Comparison of ENCODE assay signal across 8 cellular contexts in genomic region chr18:45664824-45665763, GRCh38. TPM values are rescaled to one million over a fixed set of nuclear protein-coding genes. Genes with fewer than 3 reads are reported as not detected.
A peak's percentile ranks its signal among the peaks of the same experiment; 100 is the strongest.
DNase-seq lines count a peak whose midpoint lies in the region; ATAC-seq and TF ChIP-seq lines count a peak whose summit lies in the region.

No MANE protein-coding gene starts in this region.

- no peaks in the 10 kb centered on the region for H3K27me3 ChIP-seq in prostate gland (replicated peaks; ENCODE audit: insufficient read depth)

- no peaks in the 10 kb centered on the region for H3K4me1 ChIP-seq in prostate gland (replicated peaks)

- ATAC-seq in GM21390 (IDR thresholded peaks at IDR 0.05; ENCODE audit: unreplicated experiment) (peak; percentile 55), SK-N-SH treated with all-trans-retinoic acid at 6 μM for 48 hours (peak; percentile 89), GM21367 (IDR thresholded peaks at IDR 0.05; ENCODE audit: unreplicated experiment) (no peak)

- H3K27me3 Mint-ChIP-seq in activated naive CD8-positive, alpha-beta T cell, result no peaks in the 10 kb centered on the region
- H3K27me3 Mint-ChIP-seq in glutamatergic neuron (ENCODE audit: unreplicated experiment), result peaks cover 2% of the 10 kb centered on the region

- 29% methylated on average over 6 of the region's 6 CpGs for WGBS in prostate gland

- no peak overlapping the region for H3K4me3 ChIP-seq in LNCaP clone FGC (ENCODE audit: low read depth, low read length)
- H3K4me3 ChIP-seq in prostate gland, result no peak overlapping the region

- intact Hi-C loops in prostate gland (cut with DNase I), result no loop called here

- H3K27ac Mint-ChIP-seq in activated naive CD8-positive, alpha-beta T cell, result peak overlapping the region; percentile 74
- no peak overlapping the region for H3K27ac Mint-ChIP-seq in glutamatergic neuron (ENCODE audit: unreplicated experiment)

- peak; percentile 92 for TF ChIP-seq CTCF in LNCaP clone FGC (IDR thresholded peaks at IDR 0.05; ENCODE audit: control insufficient read depth, extremely low read depth, insufficient read depth)
- peak; percentile 88 for TF ChIP-seq CTCF in glutamatergic neuron (IDR thresholded peaks at IDR 0.05; ENCODE audit: partially characterized antibody, unreplicated experiment)
- TF ChIP-seq CTCF in prostate gland (IDR thresholded peaks at IDR 0.05), result peak; percentile 80 to 93 (median 89)

- no peak overlapping the region for H3K27ac ChIP-seq in prostate gland

- no peaks in the 10 kb centered on the region for H3K36me3 Mint-ChIP-seq in activated naive CD8-positive, alpha-beta T cell
- no peaks in the 10 kb centered on the region for H3K36me3 Mint-ChIP-seq in glutamatergic neuron (ENCODE audit: unreplicated experiment)

- no peaks in the 10 kb centered on the region for H3K9me3 ChIP-seq in prostate gland

- H3K9me3 Mint-ChIP-seq in activated naive CD8-positive, alpha-beta T cell (ENCODE audit: low read depth), result no peaks in the 10 kb centered on the region
- H3K9me3 Mint-ChIP-seq in glutamatergic neuron (ENCODE audit: unreplicated experiment), result peaks cover 1% of the 10 kb centered on the region

- peak overlapping the region; percentile 59 for H3K4me3 Mint-ChIP-seq in activated naive CD8-positive, alpha-beta T cell
- H3K4me3 Mint-ChIP-seq in glutamatergic neuron (ENCODE audit: unreplicated experiment), result no peak overlapping the region

- TF ChIP-seq POLR2A in prostate gland (IDR thresholded peaks at IDR 0.05), result no peak

- no peaks in the 10 kb centered on the region for H3K36me3 ChIP-seq in prostate gland

- H3K4me1 Mint-ChIP-seq in activated naive CD8-positive, alpha-beta T cell (ENCODE audit: low read depth), result peaks cover 55% of the 10 kb centered on the region
- H3K4me1 Mint-ChIP-seq in glutamatergic neuron (ENCODE audit: low read depth, unreplicated experiment), result peaks cover 11% of the 10 kb centered on the region

- DNase-seq in COR-L47 (lab: John Stamatoyannopoulos, UW), result peak; percentile 70
- no peak for DNase-seq in LNCaP clone FGC (ENCODE audit: low read depth)
- DNase-seq in glutamatergic neuron, result peak; percentile 67
- DNase-seq in prostate gland (ENCODE audit: low spot score), result peak; percentile 47

TF ChIP-seq in SK-N-SH treated with all-trans-retinoic acid at 6 μM for 48 hours, 23 proteins besides CTCF, POLR2A, EP300 and RAD21:
- no peak for TF ChIP-seq PPARA (CRISPR knock-in tag; IDR thresholded peaks at IDR 0.05; ENCODE audit: borderline replicate concordance)
- TF ChIP-seq ZFP3 (CRISPR knock-in tag; IDR thresholded peaks at IDR 0.05), result no peak
- TF ChIP-seq ZFP30 (CRISPR knock-in tag; IDR thresholded peaks at IDR 0.05), result no peak
- TF ChIP-seq ISL1 (CRISPR knock-in tag; IDR thresholded peaks at IDR 0.05), result no peak
- TF ChIP-seq TOX (CRISPR knock-in tag; IDR thresholded peaks at IDR 0.05; ENCODE audit: borderline replicate concordance), result no peak
- TF ChIP-seq GLIS3 (CRISPR knock-in tag; IDR thresholded peaks at IDR 0.05), result no peak
- TF ChIP-seq ZNF70 (CRISPR knock-in tag; IDR thresholded peaks at IDR 0.05), result no peak
- TF ChIP-seq ESRRG (CRISPR knock-in tag; IDR thresholded peaks at IDR 0.05), result no peak
- TF ChIP-seq SNAI2 (CRISPR knock-in tag; IDR thresholded peaks at IDR 0.05), result no peak
- TF ChIP-seq CSRNP3 (CRISPR knock-in tag; IDR thresholded peaks at IDR 0.05), result no peak
- TF ChIP-seq PATZ1 (CRISPR knock-in tag; IDR thresholded peaks at IDR 0.05; ENCODE audit: borderline replicate concordance), result no peak
- no peak for TF ChIP-seq TSHZ2 (CRISPR knock-in tag; IDR thresholded peaks at IDR 0.05)
- no peak for TF ChIP-seq ARNTL (CRISPR knock-in tag; IDR thresholded peaks at IDR 0.05; ENCODE audit: borderline replicate concordance, low read depth)
- TF ChIP-seq OSR1 (CRISPR knock-in tag; IDR thresholded peaks at IDR 0.05), result no peak
- no peak for TF ChIP-seq CSDC2 (CRISPR knock-in tag; IDR thresholded peaks at IDR 0.05)
- TF ChIP-seq BACH2 (CRISPR knock-in tag; IDR thresholded peaks at IDR 0.05; ENCODE audit: borderline replicate concordance), result no peak

RNA-seq across cellular contexts. Expression of gene SLC14A2, which starts 49.8 kb away (rescaled TPM):
- 0.25 TPM for total RNA-seq in glutamatergic neuron (ENCODE audit: unreplicated experiment)
- total RNA-seq in prostate gland, result 1 to 10 TPM in 1 of 2 donors, under 1 TPM in 1; 0.05 to 1.7 TPM

RNA-seq across cellular contexts. Expression of gene SLC14A1, which starts 58.9 kb away (rescaled TPM):
- total RNA-seq in glutamatergic neuron (ENCODE audit: unreplicated experiment), result not detected
- 100 to 1,000 TPM in 1 of 2 donors, 10 to 100 TPM in 1; 31.8 to 139 TPM for total RNA-seq in prostate gland

Comparison
In these comparisons a context has a peak if more than half of its experiments do, and no peak if none do; other contexts are left out.
1. RNA of gene SLC14A1, which starts 58.9 kb away (total RNA-seq): 31.8 to 139 TPM in prostate gland; not detected in glutamatergic neuron (single experiment); every median in the first group is over 10 times any median in the second.
2. Peak in every context shown above with its lines, with median percentiles within 50 percentile points of each other: CTCF ChIP-seq.